ENCODE assay signal across 22 cellular contexts in the genomic region with DNA sequence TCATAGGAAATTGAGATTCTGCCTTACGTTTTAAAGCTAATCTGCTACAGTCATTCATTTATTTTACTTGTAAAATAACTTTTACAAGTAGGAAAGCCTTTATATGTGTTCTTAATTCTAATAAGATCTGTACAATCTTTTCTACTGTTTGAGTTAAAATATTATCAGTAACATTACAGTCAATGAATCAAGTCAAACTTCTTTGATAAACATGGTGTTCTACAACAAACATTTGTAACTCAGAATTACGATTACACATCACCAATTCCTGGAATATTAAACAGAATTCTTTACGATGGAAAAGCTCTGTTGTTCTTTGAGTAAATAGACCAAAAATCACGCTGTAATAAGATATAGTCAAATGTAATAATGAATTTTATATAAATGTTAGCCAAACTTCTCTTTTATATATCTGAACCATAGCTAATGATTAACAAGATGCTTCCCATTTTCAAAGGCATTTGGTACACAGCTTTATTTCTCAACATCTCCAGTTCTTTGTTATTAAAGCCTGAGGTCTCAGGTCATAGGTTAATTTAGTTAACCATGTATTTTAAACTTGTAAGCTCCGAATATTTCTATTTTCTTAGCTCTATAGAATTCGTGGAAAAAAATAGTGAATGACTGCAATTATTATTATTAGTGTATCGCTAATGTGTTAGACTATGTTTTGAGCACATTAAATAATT.
"Had no signal": no experiment of that assay in that cellular context is flagged by ENCODE, and none has a peak within 500 bp of the region (broad histone marks: within the 10 kb centered on the region; RNA-seq: fewer than 3 reads in every experiment).

No MANE protein-coding gene starts in this region.

- H2AFZ ChIP-seq: parathyroid adenoma had no signal

- H3K79me2 ChIP-seq: parathyroid adenoma had no signal

- H3K27ac ChIP-seq: dorsolateral prefrontal cortex, heart left ventricle, left ventricle myocardium inferior, parathyroid adenoma, prostate gland, sigmoid colon, skin epidermis, thoracic aorta, transverse colon had no signal

- H3K4me3 ChIP-seq: dorsolateral prefrontal cortex, heart left ventricle, left ventricle myocardium inferior, lung, prostate gland, sigmoid colon, skin epidermis, stomach, thoracic aorta, transverse colon had no signal

- DNase-seq: cortex of kidney; dorsolateral prefrontal cortex; effector CD8-positive, alpha-beta T cell; heart left ventricle; hypothalamus; islet precursor cell; left ventricle myocardium inferior; mesendoderm; naive B cell; retina; sigmoid colon; stimulated activated CD4-positive, alpha-beta T cell treated with anti-CD3 and anti-CD28 coated beads, Interleukin-12 subunit alpha, Interleukin-12 subunit beta, amount 100 ng/mL, for 4 hours; stimulated activated naive CD4-positive, alpha-beta T cell; stomach; substantia nigra; transverse colon had no signal

- FAIRE-seq: frontal cortex had no signal

- H3K36me3 ChIP-seq: heart left ventricle, left ventricle myocardium inferior, prostate gland, sigmoid colon, stomach, thoracic aorta, transverse colon had no signal

- H3K9me3 ChIP-seq: heart left ventricle, left ventricle myocardium inferior, prostate gland, sigmoid colon, stomach, thoracic aorta, transverse colon had no signal

- H3K4me1 ChIP-seq: heart left ventricle, left ventricle myocardium inferior, parathyroid adenoma, prostate gland, transverse colon had no signal

- H3K9ac ChIP-seq: parathyroid adenoma had no signal

- H3K27me3 ChIP-seq: dorsolateral prefrontal cortex, heart left ventricle, sigmoid colon, stomach, transverse colon had no signal

- ATAC-seq: heart left ventricle had no signal
